ENCODE assay signal across 22 cellular contexts in genomic region chr2:46488389-46488788, GRCh38. TPM values are rescaled to one million over a fixed set of nuclear protein-coding genes. Genes with fewer than 3 reads are reported as not detected.
DNase-seq lines count a peak whose midpoint lies in the region; TF ChIP-seq lines count a peak whose summit lies in the region.
"Had no signal": no experiment of that assay in that cellular context is flagged by ENCODE, and none has a peak within 500 bp of the region (broad histone marks: within the 10 kb centered on the region; RNA-seq: fewer than 3 reads in every experiment).

No MANE protein-coding gene starts in this region.

- H3K27ac ChIP-seq in RWPE1 (peak overlapping the region; percentile 27; the same call in 1 of the 2 replicates), endodermal cell (ENCODE audit: low read depth, low read length) (no peak overlapping the region), sigmoid colon (peak overlapping the region; percentile 6 to 69 (median 43))
- H3K27ac ChIP-seq: SJCRH30 had no signal

- no peak for TF ChIP-seq EP300 in sigmoid colon (IDR thresholded peaks at IDR 0.05)

- TF ChIP-seq CTCF in RWPE1 (conservative IDR thresholded peaks at IDR 0.05; ENCODE audit: low read depth) (no peak), endodermal cell (conservative IDR thresholded peaks at IDR 0.05) (peak; percentile 49), sigmoid colon (IDR thresholded peaks at IDR 0.05) (no peak)

- H3K27me3 ChIP-seq in H7 (ENCODE audit: control insufficient read depth, insufficient read depth, low read length) = no peaks in the 10 kb centered on the region
- H3K27me3 ChIP-seq in endodermal cell (ENCODE audit: control insufficient read depth, insufficient read depth, low read length, poor library complexity, severe bottlenecking) = no peaks in the 10 kb centered on the region
- no peaks in the 10 kb centered on the region for H3K27me3 ChIP-seq in sigmoid colon
- H3K27me3 ChIP-seq: breast epithelium, gastrocnemius medialis, MG63, SJCRH30 had no signal

- H3K36me3 Mint-ChIP-seq in endodermal cell (ENCODE audit: low read depth) = no peaks in the 10 kb centered on the region
- H3K36me3 Mint-ChIP-seq: activated naive CD8-positive, alpha-beta T cell treated with anti-CD3 and anti-CD28 coated beads for 36 hours; stimulated activated effector memory CD8-positive, alpha-beta T cell treated with anti-CD3 and anti-CD28 coated beads, Interleukin-12 subunit alpha, Interleukin-12 subunit beta, amount 100 ng/mL, for 72 hours had no signal

- DNase-seq in H7 (peak; percentile 39), RWPE1 (ENCODE audit: low spot score) (no peak), endodermal cell (no peak), sigmoid colon (no peak), SIG-M5 treated with dmso at 0.1 percent for 504 hours (lab: John Stamatoyannopoulos, UW; ENCODE audit: unreplicated experiment) (no peak), anterior cingulate cortex (lab: John Stamatoyannopoulos, UW) (no peak), NCI-H2081 treated with DMSO at 0.1 percent for 48 hours (lab: John Stamatoyannopoulos, UW) (no peak)
- no peak for DNase-seq in stimulated activated CD8-positive, alpha-beta memory T cell treated with anti-CD3 and anti-CD28 coated beads, Interleukin-4, amount 100 ng/mL, for 48 hours
- DNase-seq: activated CD4-positive, alpha-beta T cell treated with anti-CD3 and anti-CD28 coated beads for 1 hour; activated naive CD8-positive, alpha-beta T cell treated with anti-CD3 and anti-CD28 coated beads for 36 hours; AML-193; Caco-2; NCI-H1436 treated with DMSO at 0.1 percent for 48 hours; T-helper 9 cell had no signal

- intact Hi-C loops in sigmoid colon (cut with DNase I) = no loop called here

- H3K4me3 ChIP-seq in H7 (ENCODE audit: insufficient read depth, low read depth, low read length) (no peak overlapping the region), endodermal cell (ENCODE audit: low read length) (no peak overlapping the region), sigmoid colon (no peak overlapping the region)
- H3K4me3 ChIP-seq: breast epithelium, gastrocnemius medialis, MG63, mucosa of descending colon, SJCRH30, thoracic aorta had no signal

- H3K4me3 Mint-ChIP-seq in endodermal cell = no peak overlapping the region
- H3K4me3 Mint-ChIP-seq: activated naive CD8-positive, alpha-beta T cell treated with anti-CD3 and anti-CD28 coated beads for 36 hours; dendritic cell treated with granulocyte-macrophage colony-stimulating factor and Interleukin-4, amounts not matched to agents 40 ng/mL and 50 ng/mL, for 4 days; stimulated activated effector memory CD8-positive, alpha-beta T cell treated with anti-CD3 and anti-CD28 coated beads, Interleukin-12 subunit alpha, Interleukin-12 subunit beta, amount 100 ng/mL, for 72 hours had no signal

- H3K36me3 ChIP-seq in H7 (replicated peaks; ENCODE audit: control insufficient read depth, insufficient read depth, low read length) (no peaks in the 10 kb centered on the region), endodermal cell (ENCODE audit: control insufficient read depth, insufficient read depth, low read length) (no peaks in the 10 kb centered on the region), sigmoid colon (no peaks in the 10 kb centered on the region)
- H3K36me3 ChIP-seq: breast epithelium, gastrocnemius medialis, MG63, SJCRH30, thoracic aorta had no signal

- 67 to 83% methylated on average over 2 of the region's 2 CpGs for WGBS in endodermal cell (ENCODE audit: insufficient coverage in 1 of 2, insufficient read length in 1 of 2), 2 experiments
- WGBS in sigmoid colon, 2 donors = 62 to 83% methylated on average over 2 of the region's 2 CpGs

- H3K27me3 Mint-ChIP-seq in endodermal cell (ENCODE audit: insufficient read depth) = peaks cover 3% of the 10 kb centered on the region
- H3K27me3 Mint-ChIP-seq: activated naive CD8-positive, alpha-beta T cell treated with anti-CD3 and anti-CD28 coated beads for 36 hours had no signal

- H3K4me1 ChIP-seq in endodermal cell (ENCODE audit: control insufficient read depth, insufficient read depth, low read length) = peaks cover 3% of the 10 kb centered on the region
- peaks cover 0 to 37% (median 26%) of the 10 kb centered on the region in 4 donors for H3K4me1 ChIP-seq in sigmoid colon
- H3K4me1 ChIP-seq: breast epithelium, Caco-2 had no signal

- POLR2A ChIA-PET in RWPE1 (lab: Yijun Ruan, JAX; ENCODE audit: low non-redundant PET) = no interaction called here

- no peak overlapping the region for H3K9ac ChIP-seq in endodermal cell (ENCODE audit: extremely low read depth, low read length, poor library complexity, severe bottlenecking)

- no peak for TF ChIP-seq POLR2A in sigmoid colon (IDR thresholded peaks at IDR 0.05)

- H3K9me3 ChIP-seq in endodermal cell (ENCODE audit: control insufficient read depth, low read length) (no peaks in the 10 kb centered on the region), sigmoid colon (no peaks in the 10 kb centered on the region)
- H3K9me3 ChIP-seq: breast epithelium, Caco-2, gastrocnemius medialis, MG63, mucosa of descending colon, SJCRH30, thoracic aorta had no signal

- CTCF ChIA-PET in RWPE1 (lab: Yijun Ruan, JAX) = interaction anchor here (0.7 kb wide), 1 partner anchor 72 kb away, joined by 3 read pairs; no protein-coding TSS in a partner anchor

- no peaks in the 10 kb centered on the region for H3K9me3 Mint-ChIP-seq in endodermal cell
- H3K9me3 Mint-ChIP-seq: activated naive CD8-positive, alpha-beta T cell treated with anti-CD3 and anti-CD28 coated beads for 36 hours; dendritic cell treated with granulocyte-macrophage colony-stimulating factor and Interleukin-4, amounts not matched to agents 40 ng/mL and 50 ng/mL, for 4 days; stimulated activated effector memory CD8-positive, alpha-beta T cell treated with anti-CD3 and anti-CD28 coated beads, Interleukin-12 subunit alpha, Interleukin-12 subunit beta, amount 100 ng/mL, for 72 hours had no signal

- no peak overlapping the region for H3K27ac Mint-ChIP-seq in endodermal cell
- H3K27ac Mint-ChIP-seq: activated naive CD8-positive, alpha-beta T cell treated with anti-CD3 and anti-CD28 coated beads for 36 hours; stimulated activated effector memory CD8-positive, alpha-beta T cell treated with anti-CD3 and anti-CD28 coated beads, Interleukin-12 subunit alpha, Interleukin-12 subunit beta, amount 100 ng/mL, for 72 hours had no signal

- H3K4me1 Mint-ChIP-seq in endodermal cell = peaks cover 15% of the 10 kb centered on the region

RNA-seq across cellular contexts. Expression of gene TMEM247, which starts 9.0 kb away (rescaled TPM):
- total RNA-seq in H7 (2014; rRNA removed; shearing (Covaris generic)) = not detected in 2 replicates
- not detected for total RNA-seq in endodermal cell
- polyA plus RNA-seq in endodermal cell (2013, experiment 1 of 2) = not detected
- not detected for polyA plus RNA-seq in endodermal cell (2013, experiment 2 of 2)
- not detected for total RNA-seq in sigmoid colon
- polyA plus RNA-seq in sigmoid colon = not detected
- total RNA-seq: activated naive CD8-positive, alpha-beta T cell treated with anti-CD3 and anti-CD28 coated beads for 36 hours; breast epithelium; Caco-2; gastrocnemius medialis; mucosa of descending colon; SJCRH30; thoracic aorta had no signal

RNA-seq across cellular contexts. Expression of gene RHOQ, which starts 53.9 kb away (rescaled TPM):
- 25.7 and 40.4 TPM in 2 replicates for total RNA-seq in H7 (2014; rRNA removed; shearing (Covaris generic))
- total RNA-seq in endodermal cell (10 to 100 TPM; 38.5 to 41.0 TPM), sigmoid colon (100 to 1,000 TPM; 124 to 146 (median 136) TPM)
- 47.4 TPM for polyA plus RNA-seq in endodermal cell (2013, experiment 1 of 2)
- polyA plus RNA-seq in endodermal cell (2013, experiment 2 of 2) = 46.2 TPM
- polyA plus RNA-seq in sigmoid colon = 10 to 100 TPM; 17.1 to 37.2 (median 24.7) TPM

RNA-seq across cellular contexts. Expression of gene ATP6V1E2, which starts 54.0 kb away (rescaled TPM):
- total RNA-seq in H7 (2014; rRNA removed; shearing (Covaris generic)) = 8.4 and 9.4 TPM in 2 replicates
- total RNA-seq in endodermal cell = 1 to 10 TPM; 5.9 to 6.7 TPM
- polyA plus RNA-seq in endodermal cell (2013, experiment 1 of 2) = 7.2 TPM
- polyA plus RNA-seq in endodermal cell (2013, experiment 2 of 2) = 6.0 TPM
- total RNA-seq in sigmoid colon = 1 to 10 TPM; 1.9 to 7.1 (median 3.6) TPM
- 1 to 10 TPM; 1.8 to 4.3 (median 2.1) TPM for polyA plus RNA-seq in sigmoid colon
